Comparison of ENCODE assay signal across 12 cellular contexts in genomic region chr9:3733039-3733408, GRCh38.
A peak's percentile ranks its signal among the peaks of the same experiment; 100 is the strongest.
DNase-seq lines count a peak whose midpoint lies in the region; ATAC-seq and TF ChIP-seq lines count a peak whose summit lies in the region.
"Had no signal": no experiment of that assay in that cellular context is flagged by ENCODE, and none has a peak within 500 bp of the region (broad histone marks: within the 10 kb centered on the region; RNA-seq: fewer than 3 reads in every experiment).

No MANE protein-coding gene starts in this region.

- H3K36me3 ChIP-seq in BLaER1: 0 out of 2 replicates have a peak, but pooled peaks cover 3% of the 10 kb centered on the region
- no peaks in the 10 kb centered on the region for H3K36me3 ChIP-seq in HCT116 (ENCODE audit: control insufficient read depth in 1 of 2, insufficient read depth in 2 of 2, low read length in 2 of 2)
- no peaks in the 10 kb centered on the region for H3K36me3 ChIP-seq in adipocyte (ENCODE audit: control insufficient read depth, insufficient read depth, low read length, severe bottlenecking)
- H3K36me3 ChIP-seq in testis (ENCODE audit: low read depth, missing control alignments): no peaks in the 10 kb centered on the region

- intact Hi-C loops in HCT116 (cut with micrococcal nuclease): loop anchor here (2.0 to 5.0 kb wide), 4 partner anchors 266 to 584 kb away; no protein-coding TSS in a partner anchor
- intact Hi-C loops in testis (cut with DNase I; ENCODE audit: low total_unique reads): no loop called here

- POLR2A ChIA-PET in HCT116 (lab: Charles Lee): no interaction called here
- POLR2A ChIA-PET in activated CD4-positive, alpha-beta memory T cell treated with anti-CD3 and anti-CD28 coated beads, Interleukin-2, amount 10 ng/mL, durations not matched to agents 7 days and 5 days (lab: Charles Lee): interaction anchor here (1.3 kb wide), 1 partner anchor 206 kb away, joined by 5 read pairs; the partner anchor contains the start of gene RFX3

- 18 to 40% methylated on average over 3 of the region's 3 CpGs for WGBS in testis, 2 donors

- no peak for ATAC-seq in HCT116

- peaks cover 13% of the 10 kb centered on the region for H3K4me1 Mint-ChIP-seq in neural crest cell
- peaks cover 27% of the 10 kb centered on the region for H3K4me1 Mint-ChIP-seq in activated CD4-positive, alpha-beta memory T cell treated with anti-CD3 and anti-CD28 coated beads, Interleukin-2, amount 10 ng/mL, durations not matched to agents 7 days and 5 days

- DNase-seq in HCT116 (ENCODE audit: low read depth, low spot score) (no peak), adipocyte (ENCODE audit: low read depth) (no peak), neural crest cell (ENCODE audit: low read depth, low spot score) (no peak), NCI-H146 (lab: John Stamatoyannopoulos, UW) (no peak), testis (no peak)
- no peak for DNase-seq in activated CD4-positive, alpha-beta memory T cell treated with anti-CD3 and anti-CD28 coated beads, Interleukin-2, amount 10 ng/mL, durations not matched to agents 7 days and 5 days
- no peak for DNase-seq in activated CD8-positive, alpha-beta memory T cell treated with anti-CD3 and anti-CD28 coated beads for 24 hours
- DNase-seq: activated CD8-positive, alpha-beta memory T cell treated with anti-CD3 and anti-CD28 coated beads, Interleukin-2, amount 50 U/mL, for 48 hours had no signal

- TF ChIP-seq POLR2A in HCT116 (IDR thresholded peaks at IDR 0.05; ENCODE audit: borderline replicate concordance, extremely low read depth, insufficient read depth, insufficient read length) (no peak), testis (IDR thresholded peaks at IDR 0.05) (no peak)

- no peak overlapping the region for H3K9ac ChIP-seq in BLaER1
- no peak overlapping the region for H3K9ac ChIP-seq in HCT116 (ENCODE audit: low read length)
- H3K9ac ChIP-seq in adipocyte (ENCODE audit: low read length): peak overlapping the region; percentile 81

- CTCF ChIA-PET in HCT116 (lab: Charles Lee): interaction anchor here (1.0 to 1.8 kb wide), 9 partner anchors 11 to 635 kb away, joined by 3 to 12 read pairs (median 5); no protein-coding TSS in a partner anchor
- CTCF ChIA-PET in activated CD4-positive, alpha-beta memory T cell treated with anti-CD3 and anti-CD28 coated beads, Interleukin-2, amount 10 ng/mL, durations not matched to agents 7 days and 5 days (lab: Charles Lee): interaction anchor here (0.9 to 4.2 kb wide), 3 partner anchors 383 to 634 kb away, joined by 3 to 31 read pairs (median 7); no protein-coding TSS in a partner anchor

- peak overlapping the region; percentile 14 for H3K27ac ChIP-seq in BLaER1
- H3K27ac ChIP-seq in HCT116 (ENCODE audit: low read depth, low read length): no peak overlapping the region
- H3K27ac ChIP-seq in testis: no peak overlapping the region

- H3K27ac Mint-ChIP-seq in neural crest cell (ENCODE audit: unreplicated experiment): no peak overlapping the region
- H3K27ac Mint-ChIP-seq in activated CD4-positive, alpha-beta memory T cell treated with anti-CD3 and anti-CD28 coated beads, Interleukin-2, amount 10 ng/mL, durations not matched to agents 7 days and 5 days: no peak overlapping the region
- H3K27ac Mint-ChIP-seq: activated naive CD8-positive, alpha-beta T cell treated with anti-CD3 and anti-CD28 coated beads for 36 hours had no signal

- no peak for TF ChIP-seq RAD21 in HCT116 (IDR thresholded peaks at IDR 0.05; ENCODE audit: low read depth)

- H3K4me3 ChIP-seq in BLaER1: no peak overlapping the region
- no peak overlapping the region for H3K4me3 ChIP-seq in HCT116 (replicated peaks in 1 of 2; ENCODE audit: low read depth in 1 of 2, low read length in 2 of 2)
- peak overlapping the region; percentile 76 for H3K4me3 ChIP-seq in adipocyte (ENCODE audit: low read length)
- no peak overlapping the region for H3K4me3 ChIP-seq in testis

- RAD21 ChIA-PET in HCT116 (lab: Charles Lee; ENCODE audit: low non-redundant PET in 1 of 2, low total read pairs in 2 of 2, uncharacterized antibody in 2 of 2, unreplicated experiment in 2 of 2): interaction anchor here in 1 of 2 experiments (0.9 to 1.9 kb wide), 2 partner anchors 116 to 345 kb away, joined by 3 to 6 read pairs; no protein-coding TSS in a partner anchor

- peak overlapping the region; percentile 62 for H3K4me2 ChIP-seq in BLaER1
- H3K4me2 ChIP-seq in HCT116 (ENCODE audit: low read length): peak overlapping the region; percentile 56

- TF ChIP-seq CTCF in HCT116 (IDR thresholded peaks at IDR 0.05 in 2 of 3, conservative IDR thresholded peaks at IDR 0.05 in 1 of 3; ENCODE audit: borderline replicate concordance in 1 of 3, insufficient read depth in 1 of 3, low read depth in 2 of 3, low read length in 2 of 3) (no peak), neural crest cell (conservative IDR thresholded peaks at IDR 0.05) (no peak), testis (IDR thresholded peaks at IDR 0.05) (no peak)

- H3K9me3 ChIP-seq in BLaER1 (peaks cover 17% of the 10 kb centered on the region), HCT116 (ENCODE audit: control insufficient read depth in 1 of 2, insufficient read depth in 1 of 2, low read depth in 1 of 2, low read length in 2 of 2) (no peaks in the 10 kb centered on the region), adipocyte (ENCODE audit: control insufficient read depth, low read length) (no peaks in the 10 kb centered on the region), testis (no peaks in the 10 kb centered on the region)

- H3K4me1 ChIP-seq in BLaER1 (peaks cover 34% of the 10 kb centered on the region), HCT116 (ENCODE audit: control insufficient read depth in 1 of 2, insufficient read depth in 2 of 2, low read length in 2 of 2) (peaks cover 0 to 7% of the 10 kb centered on the region in 2 experiments; a peak in 2 of 4 replicates), adipocyte (ENCODE audit: control insufficient read depth, insufficient read depth, low read length) (peaks cover 34% of the 10 kb centered on the region), testis (peaks cover 8% of the 10 kb centered on the region)

- H3K9me2 ChIP-seq in HCT116 (ENCODE audit: insufficient read depth): no peaks in the 10 kb centered on the region

- H2AFZ ChIP-seq in HCT116 (ENCODE audit: low read depth, low read length, poor library complexity, severe bottlenecking): peak overlapping the region; percentile 98

- H3K27me3 ChIP-seq in BLaER1: no peaks in the 10 kb centered on the region
- H3K27me3 ChIP-seq in HCT116 (ENCODE audit: insufficient read depth, low read length): no peaks in the 10 kb centered on the region
- H3K27me3 ChIP-seq in adipocyte (replicated peaks; ENCODE audit: control insufficient read depth, insufficient read depth, low read length): no peaks in the 10 kb centered on the region
- H3K27me3 ChIP-seq in testis: no peaks in the 10 kb centered on the region

- H3K27me3 Mint-ChIP-seq in neural crest cell (ENCODE audit: low read depth): no peaks in the 10 kb centered on the region
- H3K27me3 Mint-ChIP-seq in activated CD4-positive, alpha-beta memory T cell treated with anti-CD3 and anti-CD28 coated beads, Interleukin-2, amount 10 ng/mL, durations not matched to agents 7 days and 5 days: no peaks in the 10 kb centered on the region
- H3K27me3 Mint-ChIP-seq: effector memory CD8-positive, alpha-beta T cell had no signal

- H3K79me2 ChIP-seq in HCT116 (ENCODE audit: insufficient read depth, low read length): no peaks in the 10 kb centered on the region

- H4K20me1 ChIP-seq in BLaER1 (no peaks in the 10 kb centered on the region), HCT116 (ENCODE audit: insufficient read depth) (no peaks in the 10 kb centered on the region)

- H3K4me3 Mint-ChIP-seq in neural crest cell: peak overlapping the region; percentile 39
- no peak overlapping the region for H3K4me3 Mint-ChIP-seq in activated CD4-positive, alpha-beta memory T cell treated with anti-CD3 and anti-CD28 coated beads, Interleukin-2, amount 10 ng/mL, durations not matched to agents 7 days and 5 days
- H3K4me3 Mint-ChIP-seq: mesothelial cell of epicardium had no signal

- no TSS peak for BruUV-seq in HCT116 (replicated peaks; lab: Mats Ljungman, UMichigan)

- peaks cover 5% of the 10 kb centered on the region for H3K9me3 Mint-ChIP-seq in neural crest cell
- no peaks in the 10 kb centered on the region for H3K9me3 Mint-ChIP-seq in activated CD4-positive, alpha-beta memory T cell treated with anti-CD3 and anti-CD28 coated beads, Interleukin-2, amount 10 ng/mL, durations not matched to agents 7 days and 5 days
- H3K9me3 Mint-ChIP-seq: activated naive CD8-positive, alpha-beta T cell treated with anti-CD3 and anti-CD28 coated beads for 36 hours; effector memory CD8-positive, alpha-beta T cell; mesothelial cell of epicardium had no signal

- H3K36me3 Mint-ChIP-seq in neural crest cell (ENCODE audit: low read depth): no peaks in the 10 kb centered on the region
- no peaks in the 10 kb centered on the region for H3K36me3 Mint-ChIP-seq in activated CD4-positive, alpha-beta memory T cell treated with anti-CD3 and anti-CD28 coated beads, Interleukin-2, amount 10 ng/mL, durations not matched to agents 7 days and 5 days (ENCODE audit: low read depth)
- H3K36me3 Mint-ChIP-seq: activated naive CD8-positive, alpha-beta T cell treated with anti-CD3 and anti-CD28 coated beads for 36 hours; mesothelial cell of epicardium had no signal

TF ChIP-seq in HCT116, 20 proteins besides CTCF, POLR2A, EP300 and RAD21 (continues in another document):
- no peak for TF ChIP-seq ZNF274 (IDR thresholded peaks at IDR 0.05; ENCODE audit: low read depth, low read length)
- TF ChIP-seq ZBTB33 (IDR thresholded peaks at IDR 0.05; ENCODE audit: extremely low read depth, insufficient replicate concordance, low read length): no peak
- no peak for TF ChIP-seq CEBPB (IDR thresholded peaks at IDR 0.05; ENCODE audit: low read depth)
- no peak for TF ChIP-seq EZH2 (IDR thresholded peaks at IDR 0.05)
- no peak for TF ChIP-seq POLR2AphosphoS5 (IDR thresholded peaks at IDR 0.05; ENCODE audit: low read depth, low read length)
- TF ChIP-seq ATF3 (IDR thresholded peaks at IDR 0.05): no peak
